In the genomic region with DNA sequence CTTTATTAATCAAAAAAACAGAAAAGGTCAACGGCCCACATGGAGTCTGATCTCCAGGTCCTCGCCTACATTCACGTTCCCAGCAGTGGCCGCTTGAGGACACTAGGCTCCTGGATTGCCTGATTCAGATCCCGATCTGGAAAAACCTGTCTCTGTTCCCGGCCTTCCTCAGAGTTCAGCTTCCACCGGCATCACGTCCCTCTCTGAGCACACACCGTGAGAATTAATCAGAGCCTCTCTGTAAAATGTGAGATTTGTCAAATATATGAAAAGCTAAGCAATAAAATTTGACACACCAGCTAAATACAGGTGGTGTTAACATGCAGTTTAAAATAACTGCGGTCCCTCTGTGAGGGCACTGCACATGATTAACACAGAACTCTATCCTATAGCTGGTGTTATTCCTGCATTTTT, we compare ENCODE assay signal across 10 cellular contexts.
A peak's percentile ranks its signal among the peaks of the same experiment; 100 is the strongest.
DNase-seq lines count a peak whose midpoint lies in the region; ATAC-seq and TF ChIP-seq lines count a peak whose summit lies in the region.
"Had no signal": no experiment of that assay in that cellular context is flagged by ENCODE, and none has a peak within 500 bp of the region (broad histone marks: within the 10 kb centered on the region; RNA-seq: fewer than 3 reads in every experiment).

No MANE protein-coding gene starts in this region.

- H4K20me1 ChIP-seq in osteoblast (ENCODE audit: insufficient read depth, low read length) = no peaks in the 10 kb centered on the region

- intact Hi-C loops in Caco-2 (cut with micrococcal nuclease; ENCODE audit: unreplicated experiment) (loop anchor here (1.0 to 5.0 kb wide), 7 partner anchors 48 to 223 kb away; no protein-coding TSS in a partner anchor), Panc1 (cut with micrococcal nuclease; ENCODE audit: unreplicated experiment) (loop anchor here (5.0 kb wide), 2 partner anchors 47 to 92 kb away; no protein-coding TSS in a partner anchor)

- no TSS peak for BruUV-seq in Caco-2 (replicated peaks; lab: Mats Ljungman, UMichigan)
- no TSS peak for BruUV-seq in Panc1 (replicated peaks; lab: Mats Ljungman, UMichigan)

- H3K27me3 ChIP-seq in Caco-2 (replicated peaks; ENCODE audit: control insufficient read depth, insufficient read depth, low read length) = no peaks in the 10 kb centered on the region
- no peaks in the 10 kb centered on the region for H3K27me3 ChIP-seq in Panc1 (ENCODE audit: control insufficient read depth, insufficient read depth, low read length)
- H3K27me3 ChIP-seq in osteoblast (ENCODE audit: insufficient read depth, low read length) = no peaks in the 10 kb centered on the region

- TF ChIP-seq CTCF in Caco-2 (IDR thresholded peaks at IDR 0.05; ENCODE audit: insufficient read depth in 1 of 2, low read depth in 1 of 2, low read length in 1 of 2, severe bottlenecking in 1 of 2, unreplicated experiment in 1 of 2) (peak; percentile 76 to 96), Panc1 (IDR thresholded peaks at IDR 0.05) (peak; percentile 98), fibroblast of pulmonary artery (IDR thresholded peaks at IDR 0.05; ENCODE audit: low read length, missing control alignments) (peak; percentile 36), osteoblast (IDR thresholded peaks at IDR 0.05; ENCODE audit: extremely low read depth, low read depth, low read length) (peak; percentile 49)

- CTCF ChIA-PET in Caco-2 (lab: Charles Lee) (interaction anchor here (0.8 to 2.8 kb wide), 8 partner anchors 10 to 225 kb away, joined by 3 to 27 read pairs (median 6); no protein-coding TSS in a partner anchor), Panc1 (lab: Charles Lee) (interaction anchor here (1.2 to 2.2 kb wide), 3 partner anchors 171 to 225 kb away, joined by 3 to 6 read pairs (median 4); no protein-coding TSS in a partner anchor)

- peaks cover 35% of the 10 kb centered on the region for H3K4me1 Mint-ChIP-seq in Caco-2 (ENCODE audit: low read depth, unreplicated experiment)

- H3K27ac ChIP-seq in Panc1 (ENCODE audit: low read length) = no peak overlapping the region
- peak overlapping the region; percentile 73 for H3K27ac ChIP-seq in osteoblast (ENCODE audit: low read depth, low read length)

- POLR2A ChIA-PET in Caco-2 (lab: Charles Lee) (interaction anchor here (0.6 to 1.0 kb wide), 2 partner anchors 172 to 173 kb away, joined by 3 to 4 read pairs; no protein-coding TSS in a partner anchor), Panc1 (lab: Charles Lee) (interaction anchor here (0.6 to 0.7 kb wide), 2 partner anchors 74 to 199 kb away, joined by 4 to 17 read pairs; no protein-coding TSS in a partner anchor)

- DNase-seq in Caco-2 (peak; percentile 79 to 81), Panc1 (ENCODE audit: low read depth, low spot score) (peak; percentile 33), fibroblast of pulmonary artery (ENCODE audit: low read depth) (peak; percentile 56), osteoblast (ENCODE audit: insufficient read length, low spot score, missing footprints) (no peak), NCI-H187 (lab: John Stamatoyannopoulos, UW) (no peak), RKO (ENCODE audit: low spot score) (no peak), NCI-H1105 (lab: John Stamatoyannopoulos, UW) (no peak)
- DNase-seq in activated CD8-positive, alpha-beta memory T cell treated with anti-CD3 and anti-CD28 coated beads, Interleukin-2, amount 50 U/mL, for 4 hours = no peak
- DNase-seq: activated B cell treated with CpG ODN at 0.5 μM for 24 hours; stimulated activated CD4-positive, alpha-beta T cell treated with anti-CD3 and anti-CD28 coated beads, Interleukin-4, amount 100 ng/mL, for 24 hours had no signal

- H3K27me3 Mint-ChIP-seq in Caco-2 (ENCODE audit: insufficient read depth, unreplicated experiment) = no peaks in the 10 kb centered on the region

- peak; percentile 99 for ATAC-seq in Panc1

- no peaks in the 10 kb centered on the region for H3K79me2 ChIP-seq in osteoblast (ENCODE audit: insufficient read depth, low read length)

- peak overlapping the region; percentile 75 for H3K4me2 ChIP-seq in osteoblast (ENCODE audit: insufficient read depth, low read length)

- H3K4me1 ChIP-seq in Caco-2 (peaks cover 31% of the 10 kb centered on the region), Panc1 (ENCODE audit: control insufficient read depth, insufficient read depth, low read length) (peaks cover 7% of the 10 kb centered on the region; the same call in 1 of the 2 replicates), osteoblast (ENCODE audit: insufficient read depth, low read length) (peaks cover 31% of the 10 kb centered on the region)

- in situ Hi-C loops in Panc1 (cut with HindIII; ENCODE audit: low pct_unique_long_range_greater_than_20kb, low sequenced_read_pairs) = no loop called here

- no peaks in the 10 kb centered on the region for H3K36me3 ChIP-seq in Caco-2 (ENCODE audit: control insufficient read depth, insufficient read depth, low read length)
- no peaks in the 10 kb centered on the region for H3K36me3 ChIP-seq in Panc1 (ENCODE audit: control insufficient read depth, insufficient read depth, low read length)
- H3K36me3 ChIP-seq in osteoblast (ENCODE audit: insufficient read depth, low read length) = no peaks in the 10 kb centered on the region

- H3K36me3 Mint-ChIP-seq in Caco-2 (ENCODE audit: insufficient read depth, unreplicated experiment) = no peaks in the 10 kb centered on the region

- H3K9me3 ChIP-seq in Caco-2 (no peaks in the 10 kb centered on the region), Panc1 (ENCODE audit: control insufficient read depth, insufficient read depth, low read depth, low read length) (no peaks in the 10 kb centered on the region), osteoblast (ENCODE audit: low read depth, low read length) (no peaks in the 10 kb centered on the region)

- H3K27ac Mint-ChIP-seq in Caco-2 (ENCODE audit: unreplicated experiment) = no peak overlapping the region
- H3K27ac Mint-ChIP-seq: activated B cell treated with CpG ODN at 0.5 μM for 24 hours had no signal

- H3K4me3 Mint-ChIP-seq in Caco-2 (ENCODE audit: unreplicated experiment) = peak overlapping the region; percentile 69
- H3K4me3 Mint-ChIP-seq: activated B cell treated with CpG ODN at 0.5 μM for 24 hours had no signal

- H3K4me3 ChIP-seq in Caco-2 (ENCODE audit: low read depth, low read length) (no peak overlapping the region), Panc1 (ENCODE audit: low read depth in 2 of 2, low read length in 2 of 2) (no peak overlapping the region), fibroblast of pulmonary artery (replicated peaks; ENCODE audit: low read depth, low read length) (no peak overlapping the region), osteoblast (ENCODE audit: insufficient read depth, low read length) (peak overlapping the region; percentile 34)

- no peaks in the 10 kb centered on the region for H3K9me3 Mint-ChIP-seq in Caco-2 (ENCODE audit: unreplicated experiment)
- H3K9me3 Mint-ChIP-seq: activated B cell treated with CpG ODN at 0.5 μM for 24 hours had no signal

- peak overlapping the region; percentile 37 for H2AFZ ChIP-seq in osteoblast (ENCODE audit: low read length)

Comparison
In these comparisons a context has a peak if more than half of its experiments do, and no peak if none do; other contexts are left out.
1. DNase-seq: peak in Caco-2 (2 of 2), Panc1 (single experiment) and fibroblast of pulmonary artery (single experiment); none in osteoblast (single experiment), NCI-H187 (0 of 2), RKO (single experiment), NCI-H1105 (single experiment) and activated CD8-positive, alpha-beta memory T cell treated with anti-CD3 and anti-CD28 coated beads, Interleukin-2, amount 50 U/mL, for 4 hours (single experiment).
2. CTCF ChIP-seq: peak in every context shown above with its lines; median percentile 98 in Panc1; 86 in Caco-2; 49 in osteoblast; 36 in fibroblast of pulmonary artery.